ENCODE assay signal across 8 cellular contexts in genomic region chr12:116687888-116688287, GRCh38. TPM values are rescaled to one million over a fixed set of nuclear protein-coding genes. Genes with fewer than 3 reads are reported as not detected.
DNase-seq lines count a peak whose midpoint lies in the region; ATAC-seq, FAIRE-seq and TF ChIP-seq lines count a peak whose summit lies in the region.

No MANE protein-coding gene starts in this region.

- no peak overlapping the region for H3K4me3 ChIP-seq in PC-3 (ENCODE audit: low read length)
- no peak overlapping the region for H3K4me3 ChIP-seq in brain microvascular endothelial cell (ENCODE audit: low read depth, low read length)

- DNase-seq in A172 (ENCODE audit: low spot score): peak; percentile 59
- peak; percentile 29 for DNase-seq in GM19239 (ENCODE audit: insufficient read length, low spot score)
- peak; percentile 42 for DNase-seq in PC-3
- no peak for DNase-seq in brain microvascular endothelial cell
- DNase-seq in mesenteric fat pad (ENCODE audit: low spot score): peak; percentile 81
- DNase-seq in AG08396 (ENCODE audit: low spot score): no peak
- DNase-seq in NCI-H2107 (lab: John Stamatoyannopoulos, UW): no peak
- DNase-seq in NCI-H345 treated with DMSO at 0.1 percent for 48 hours (lab: John Stamatoyannopoulos, UW; ENCODE audit: unreplicated experiment): no peak

- intact Hi-C loops in PC-3 (cut with micrococcal nuclease): no loop called here

- ATAC-seq in PC-3: peak; percentile 77

- H3K27me3 ChIP-seq in PC-3 (ENCODE audit: low read length): no peaks in the 10 kb centered on the region
- no peaks in the 10 kb centered on the region for H3K27me3 ChIP-seq in brain microvascular endothelial cell (replicated peaks)

- peak; percentile 69 for TF ChIP-seq CTCF in PC-3 (conservative IDR thresholded peaks at IDR 0.05; ENCODE audit: low read depth, low read length)
- TF ChIP-seq CTCF in brain microvascular endothelial cell (IDR thresholded peaks at IDR 0.05; ENCODE audit: low read depth, low read length, missing control alignments): peak; percentile 57

- in situ Hi-C loops in brain microvascular endothelial cell (cut with HindIII; ENCODE audit: low pct_ligation_motif_present, low sequenced_read_pairs): no loop called here

- H3K27ac ChIP-seq in PC-3 (ENCODE audit: low read length): no peak overlapping the region
- H3K27ac ChIP-seq in brain microvascular endothelial cell: no peak overlapping the region

- H3F3A ChIP-seq in PC-3 (ENCODE audit: low read length, unreplicated experiment): no peaks in the 10 kb centered on the region

- H3K4me1 ChIP-seq in PC-3 (ENCODE audit: insufficient read depth, low read length): no peaks in the 10 kb centered on the region

- POLR2A ChIA-PET in PC-3 (lab: Charles Lee; ENCODE audit: unreplicated experiment): no interaction called here

- no peaks in the 10 kb centered on the region for H3K36me3 ChIP-seq in PC-3 (ENCODE audit: low read depth, low read length)
- H3K36me3 ChIP-seq in brain microvascular endothelial cell (replicated peaks): no peaks in the 10 kb centered on the region

- BruUV-seq in PC-3 (replicated peaks; lab: Mats Ljungman, UMichigan): no TSS peak

- no peaks in the 10 kb centered on the region for H4K20me1 ChIP-seq in PC-3 (ENCODE audit: low read length)

- H3K9me2 ChIP-seq in PC-3 (replicated peaks; ENCODE audit: low read length): no peaks in the 10 kb centered on the region

- no peak overlapping the region for H3K4me2 ChIP-seq in PC-3 (ENCODE audit: low read length)

- no peak overlapping the region; the same call in 1 of the 2 replicates for H2AFZ ChIP-seq in PC-3 (ENCODE audit: low read length)

- H3K79me2 ChIP-seq in PC-3 (ENCODE audit: low read length): no peaks in the 10 kb centered on the region

- no peak overlapping the region for H3K9ac ChIP-seq in PC-3 (ENCODE audit: low read length)

- H3K9me3 ChIP-seq in PC-3 (ENCODE audit: low read length): no peaks in the 10 kb centered on the region

- CTCF ChIA-PET in PC-3 (lab: Charles Lee): interaction anchor here (0.5 kb wide), 2 partner anchors 16 to 482 kb away, joined by 4 to 12 read pairs; no protein-coding TSS in a partner anchor

- no peak for FAIRE-seq in GM19239 (lab: Jason Lieb, UNC)

RNA-seq across cellular contexts. Expression of gene SPRING1, which starts 50.0 kb away (rescaled TPM):
- 38.7 and 47.4 TPM in 2 replicates for total RNA-seq in A172 (2014; rRNA removed; shearing (Covaris generic))
- total RNA-seq in PC-3 (2014; rRNA removed) (33.4 and 45.2 TPM in 2 replicates), mesenteric fat pad (21.5 TPM)

RNA-seq across cellular contexts. Expression of gene RNFT2, which starts 50.2 kb away (rescaled TPM):
- total RNA-seq in A172 (2014; rRNA removed; shearing (Covaris generic)): 10.9 and 23.0 TPM in 2 replicates
- total RNA-seq in PC-3 (2014; rRNA removed) (12.6 and 15.8 TPM in 2 replicates), mesenteric fat pad (2.1 TPM)

Comparison
In these comparisons a context has a peak if more than half of its experiments do, and no peak if none do; other contexts are left out.
1. DNase-seq: peak in A172 (single experiment), GM19239 (single experiment), PC-3 (single experiment) and mesenteric fat pad (single experiment); none in brain microvascular endothelial cell (single experiment), AG08396 (single experiment), NCI-H2107 (single experiment) and NCI-H345 treated with DMSO at 0.1 percent for 48 hours (single experiment).